23 cellular contexts compared by ENCODE assay signal in genomic region chr11:80182906-80183305, GRCh38.
A peak's percentile ranks its signal among the peaks of the same experiment; 100 is the strongest.
DNase-seq lines count a peak whose midpoint lies in the region; ATAC-seq and TF ChIP-seq lines count a peak whose summit lies in the region.
"Had no signal": no experiment of that assay in that cellular context is flagged by ENCODE, and none has a peak within 500 bp of the region (broad histone marks: within the 10 kb centered on the region; RNA-seq: fewer than 3 reads in every experiment).

No MANE protein-coding gene starts in this region.

- no peaks in the 10 kb centered on the region for H3K79me1 ChIP-seq in mesenchymal stem cell (replicated peaks; ENCODE audit: low read length, poor library complexity, severe bottlenecking)

- no peaks in the 10 kb centered on the region for H3K36me3 ChIP-seq in mesenchymal stem cell (ENCODE audit: control insufficient read depth in 1 of 2, insufficient read depth in 2 of 2, low read depth in 1 of 2, low read length in 2 of 2)
- H3K36me3 ChIP-seq in HAP-1 (replicated peaks), result no peaks in the 10 kb centered on the region
- no peaks in the 10 kb centered on the region for H3K36me3 ChIP-seq in A673 (ENCODE audit: insufficient read depth, low read length, poor library complexity, severe bottlenecking)

- POLR2A ChIA-PET in A673 (lab: Charles Lee; ENCODE audit: low non-redundant PET), result no interaction called here

- H3K4me2 ChIP-seq in mesenchymal stem cell (ENCODE audit: low read length, poor library complexity, severe bottlenecking), result no peak overlapping the region
- H3K4me2 ChIP-seq: KMS-11 had no signal

- no peak for ATAC-seq in GM19023 (IDR thresholded peaks at IDR 0.05; ENCODE audit: unreplicated experiment)
- ATAC-seq: CD8-positive, alpha-beta T cell; Panc1 had no signal

- no peak overlapping the region for H2BK120ac ChIP-seq in mesenchymal stem cell (ENCODE audit: low read depth, low read length)

- no peak overlapping the region for H2BK15ac ChIP-seq in mesenchymal stem cell (ENCODE audit: low read depth, poor library complexity, severe bottlenecking)

- H3K14ac ChIP-seq in mesenchymal stem cell (ENCODE audit: low read length in 2 of 2), result no peak overlapping the region

- H2AK5ac ChIP-seq in mesenchymal stem cell (ENCODE audit: low read length, severe bottlenecking), result no peak overlapping the region

- H2AFZ ChIP-seq in mesenchymal stem cell (ENCODE audit: low read depth, low read length), result no peak overlapping the region

- H3K9me3 ChIP-seq in mesenchymal stem cell (ENCODE audit: control insufficient read depth, low read length) (peaks cover 11% of the 10 kb centered on the region), HAP-1 (no peaks in the 10 kb centered on the region), A673 (ENCODE audit: low read depth, low read length, poor library complexity, severe bottlenecking) (no peaks in the 10 kb centered on the region)
- H3K9me3 ChIP-seq: Caco-2 had no signal

- H3K4me3 ChIP-seq in AG10803 (ENCODE audit: low read length) (no peak overlapping the region), fibroblast of villous mesenchyme (ENCODE audit: low read depth, low read length) (no peak overlapping the region), mesenchymal stem cell (ENCODE audit: insufficient read depth in 1 of 2, low read depth in 1 of 2, low read length in 2 of 2) (no peak overlapping the region), HAP-1 (no peak overlapping the region), A673 (ENCODE audit: low read depth, low read length, poor library complexity, severe bottlenecking) (no peak overlapping the region)
- H3K4me3 ChIP-seq: SK-N-MC had no signal

- in situ Hi-C loops in HAP-1 (cut with MboI; ENCODE audit: low sequenced_read_pairs), result no loop called here

- H3K9ac ChIP-seq in mesenchymal stem cell (ENCODE audit: low read length), result no peak overlapping the region
- H3K9ac ChIP-seq: KMS-11 had no signal

- no peak overlapping the region for H2BK12ac ChIP-seq in mesenchymal stem cell (ENCODE audit: low read length in 2 of 2)

- no TSS peak for BruUV-seq in A673 (replicated peaks; lab: Mats Ljungman, UMichigan)

- no peaks in the 10 kb centered on the region for H3K27me3 ChIP-seq in mesenchymal stem cell (ENCODE audit: control insufficient read depth in 1 of 2, insufficient read depth in 1 of 2, low read length in 2 of 2)
- H3K27me3 ChIP-seq in HAP-1 (ENCODE audit: low read depth), result no peaks in the 10 kb centered on the region
- H3K27me3 ChIP-seq in A673 (replicated peaks; ENCODE audit: insufficient read depth, low read depth, low read length, poor library complexity), result no peaks in the 10 kb centered on the region

- 24% methylated on average over 3 of the region's 3 CpGs for WGBS in mesenchymal stem cell

- no peak overlapping the region for H3K18ac ChIP-seq in mesenchymal stem cell (ENCODE audit: low read depth in 1 of 2, low read length in 2 of 2)

- intact Hi-C loops in A673 (cut with micrococcal nuclease; ENCODE audit: unreplicated experiment), result no loop called here

- no peak overlapping the region for H3K23ac ChIP-seq in mesenchymal stem cell (ENCODE audit: low read length in 2 of 2)

- H2BK5ac ChIP-seq in mesenchymal stem cell (ENCODE audit: low read depth, low read length, poor library complexity, severe bottlenecking), result no peak overlapping the region

- peak overlapping the region; percentile 73 for H3K27ac ChIP-seq in mesenchymal stem cell (ENCODE audit: low read length, poor library complexity, severe bottlenecking)
- no peak overlapping the region for H3K27ac ChIP-seq in A673 (ENCODE audit: low read depth, low read length, poor library complexity, severe bottlenecking)
- H3K27ac ChIP-seq: C4-2B, KMS-11, SK-N-MC had no signal

- CTCF ChIA-PET in A673 (lab: Charles Lee), result no interaction called here

- no peak overlapping the region for H4K91ac ChIP-seq in mesenchymal stem cell (ENCODE audit: low read length)

- H3K4me1 ChIP-seq in mesenchymal stem cell (ENCODE audit: control insufficient read depth, insufficient read depth, low read depth, low read length) (peaks cover 4% of the 10 kb centered on the region), HAP-1 (no peaks in the 10 kb centered on the region), A673 (ENCODE audit: insufficient read depth, low read length, poor library complexity, severe bottlenecking) (no peaks in the 10 kb centered on the region)
- H3K4me1 ChIP-seq: Caco-2 had no signal

- H4K8ac ChIP-seq in mesenchymal stem cell (ENCODE audit: low read length), result no peak overlapping the region

- no peak for TF ChIP-seq CTCF in AG10803 (conservative IDR thresholded peaks at IDR 0.05; ENCODE audit: low read length)
- no peak for TF ChIP-seq CTCF in fibroblast of villous mesenchyme (IDR thresholded peaks at IDR 0.05; ENCODE audit: insufficient read depth, low read depth, low read length)
- TF ChIP-seq CTCF in A673 (conservative IDR thresholded peaks at IDR 0.05; ENCODE audit: low read depth, low read length), result no peak

- DNase-seq in AG10803 (ENCODE audit: low read depth) (peak; percentile 25), M059J (ENCODE audit: low read depth) (peak; percentile 61), fibroblast of villous mesenchyme (ENCODE audit: low read depth) (peak; percentile 22), mesenchymal stem cell (peak; percentile 62), HAP-1 (ENCODE audit: low spot score in 2 of 2) (no peak), A673 (ENCODE audit: low spot score) (no peak), mucosa of gallbladder (ENCODE audit: low spot score) (no peak)
- DNase-seq: Caco-2; CD8-positive, alpha-beta T cell; H7; HFFc6; NCI-H1092; NCI-H1417 treated with DMSO at 0.1 percent for 48 hours; NCI-H187 treated with DMSO at 0.1 percent for 48 hours; NCI-H2171 treated with DMSO at 0.1 percent for 48 hours; NCI-H524; NCI-H774; SIG-M5 had no signal

- H3K4ac ChIP-seq in mesenchymal stem cell (ENCODE audit: low read depth in 1 of 2, low read length in 2 of 2), result no peak overlapping the region

Comparison
In these comparisons a context has a peak if more than half of its experiments do, and no peak if none do; other contexts are left out.
1. DNase-seq: peak in AG10803 (single experiment), M059J (single experiment), fibroblast of villous mesenchyme (single experiment) and mesenchymal stem cell (single experiment); none in HAP-1 (0 of 2), A673 (single experiment) and mucosa of gallbladder (single experiment).